ENCODE assay signal across 8 cellular contexts in the genomic region with DNA sequence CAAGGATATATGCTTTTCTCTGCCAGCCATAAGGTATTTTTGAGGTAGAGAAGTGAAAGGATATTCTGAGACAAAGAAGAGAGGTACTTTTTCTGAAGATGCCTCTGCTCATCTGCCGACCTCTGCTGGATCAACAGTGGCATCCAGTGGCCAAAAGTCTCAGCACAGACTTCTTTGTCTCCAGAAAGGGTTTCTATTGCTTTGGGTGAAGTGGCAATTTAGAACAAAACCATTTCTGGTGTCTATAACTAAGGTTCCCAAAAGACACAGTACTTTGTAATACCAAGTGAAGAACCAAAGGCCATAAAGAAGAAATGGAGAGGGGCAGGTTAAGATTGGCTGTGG.
A peak's percentile ranks its signal among the peaks of the same experiment; 100 is the strongest.
DNase-seq lines count a peak whose midpoint lies in the region; ATAC-seq, FAIRE-seq and TF ChIP-seq lines count a peak whose summit lies in the region.

No MANE protein-coding gene starts in this region.

- ATAC-seq in HepG2 (no peak), GM21737 (IDR thresholded peaks at IDR 0.05; ENCODE audit: unreplicated experiment) (no peak)

- in situ Hi-C loops in HepG2 (cut with HindIII; ENCODE audit: extremely low pct_ligation_motif_present, low pct_unique_long_range_greater_than_20kb), result no loop called here

- H3K27me3 ChIP-seq in adrenal gland (no peaks in the 10 kb centered on the region), HepG2 (ENCODE audit: control insufficient read depth in 1 of 2, insufficient read depth in 2 of 2, low read length in 2 of 2) (no peaks in the 10 kb centered on the region), stomach (no peaks in the 10 kb centered on the region)

- no peak overlapping the region for H2AFZ ChIP-seq in HepG2 (ENCODE audit: low read length)

- CTCF ChIA-PET in HepG2 (lab: Yijun Ruan, JAX; ENCODE audit: low intra/inter-chr PET ratio, low total read pairs), result no interaction called here

- H3K27ac ChIP-seq in adrenal gland (no peak overlapping the region), HepG2 (ENCODE audit: extremely low read length, insufficient read depth, low read length) (no peak overlapping the region), stomach (no peak overlapping the region)

- H3K9me3 ChIP-seq in adrenal gland (replicated peaks in 1 of 3) (no peaks in the 10 kb centered on the region), HepG2 (ENCODE audit: low read length) (no peaks in the 10 kb centered on the region), stomach (no peaks in the 10 kb centered on the region)

- no peaks in the 10 kb centered on the region for H3K79me2 ChIP-seq in HepG2 (ENCODE audit: insufficient read depth, low read length)

- no peaks in the 10 kb centered on the region for H3K4me1 ChIP-seq in adrenal gland (replicated peaks in 1 of 2)
- H3K4me1 ChIP-seq in HepG2 (ENCODE audit: insufficient read depth, low read length), result no peaks in the 10 kb centered on the region
- H3K4me1 ChIP-seq in stomach, result no peaks in the 10 kb centered on the region

- H3K9ac ChIP-seq in HepG2 (ENCODE audit: insufficient read depth, low read depth, low read length), result no peak overlapping the region

- FAIRE-seq in HepG2 (lab: Jason Lieb, UNC) (no peak), RCC 7860 (lab: Jason Lieb, UNC) (no peak)

- H3K4me3 ChIP-seq in adrenal gland (no peak overlapping the region), HepG2 (replicated peaks in 1 of 3; ENCODE audit: insufficient read depth in 1 of 3, low read depth in 2 of 3, low read length in 3 of 3) (no peak overlapping the region), stomach (no peak overlapping the region)

- no peak overlapping the region for H3K4me2 ChIP-seq in HepG2 (ENCODE audit: low read depth, low read length)

- TF ChIP-seq EP300 in HepG2 (IDR thresholded peaks at IDR 0.05; ENCODE audit: low read depth in 2 of 2, low read length in 2 of 2) (no peak), HepG2 (CRISPR knock-in tag; IDR thresholded peaks at IDR 0.05; ENCODE audit: borderline replicate concordance) (no peak), stomach (IDR thresholded peaks at IDR 0.05) (no peak)

- 19 to 53% (median 31%) methylated on average over 1 of the region's 1 CpG for WGBS in adrenal gland, 4 donors
- 68% methylated on average over 1 of the region's 1 CpG for WGBS in HepG2 (ENCODE audit: low lambda C conversion rate)
- WGBS in stomach, 5 donors, result 31 to 60% (median 44%) methylated on average over 1 of the region's 1 CpG

- intact Hi-C loops in adrenal gland (cut with DNase I) (loop anchor here in 1 of 2 donors (10.0 kb wide), 2 partner anchors 86 to 596 kb away; no protein-coding TSS in a partner anchor), HepG2 (cut with micrococcal nuclease; ENCODE audit: unreplicated experiment) (no loop called here), stomach (cut with DNase I; ENCODE audit: low total_unique reads) (no loop called here)

- TF ChIP-seq CTCF in adrenal gland (IDR thresholded peaks at IDR 0.05) (peak in 3 of 6 experiments; percentile 18 to 37 (median 33)), HepG2 (CRISPR knock-in tag; IDR thresholded peaks at IDR 0.05) (peak; percentile 25; the same call in 1 of the 2 replicates), stomach (IDR thresholded peaks at IDR 0.05) (peak in 1 of 7 experiments; percentile 14)

- H3K36me3 ChIP-seq in adrenal gland (replicated peaks in 1 of 2), result peaks cover 0 to 11% of the 10 kb centered on the region in 2 donors
- H3K36me3 ChIP-seq in HepG2 (replicated peaks in 1 of 2; ENCODE audit: control insufficient read depth in 1 of 2, insufficient read depth in 2 of 2, low read length in 2 of 2), result peaks cover 18 to 68% of the 10 kb centered on the region in 2 experiments
- H3K36me3 ChIP-seq in stomach, result peaks cover 5 to 78% (median 67%) of the 10 kb centered on the region in 4 donors

- no peak for TF ChIP-seq RAD21 in HepG2 (CRISPR knock-in tag; IDR thresholded peaks at IDR 0.05)

- peak; percentile 23 for DNase-seq in NCI-H82 (lab: John Stamatoyannopoulos, UW)
- DNase-seq in NCI-H82 treated with DMSO at 0.1 percent for 48 hours (lab: John Stamatoyannopoulos, UW; ENCODE audit: unreplicated experiment), result no peak
- DNase-seq in NCI-H1436 (lab: John Stamatoyannopoulos, UW), result peak; percentile 66
- peak in 4 of 7 donors; percentile 14 to 61 (median 28) for DNase-seq in adrenal gland
- DNase-seq in HepG2 (ENCODE audit: low spot score), result no peak
- no peak for DNase-seq in RCC 7860 (ENCODE audit: low spot score)
- DNase-seq in stomach, result no peak

- H4K20me1 ChIP-seq in HepG2 (ENCODE audit: insufficient read depth, low read length), result no peaks in the 10 kb centered on the region; the same call in 1 of the 2 replicates

- TF ChIP-seq POLR2A in adrenal gland (IDR thresholded peaks at IDR 0.05) (no peak), HepG2 (IDR thresholded peaks at IDR 0.05; ENCODE audit: insufficient read depth in 1 of 2, low read depth in 2 of 2, low read length in 2 of 2) (no peak), stomach (IDR thresholded peaks at IDR 0.05) (no peak)

- POLR2A ChIA-PET in HepG2 (lab: Yijun Ruan, JAX), result no interaction called here

- BruUV-seq in HepG2 (replicated peaks; lab: Mats Ljungman, UMichigan), result TSS peak; percentile 22

TF ChIP-seq in HepG2, 621 proteins besides CTCF, POLR2A, EP300 and RAD21:
- TF ChIP-seq, protein P1, sequence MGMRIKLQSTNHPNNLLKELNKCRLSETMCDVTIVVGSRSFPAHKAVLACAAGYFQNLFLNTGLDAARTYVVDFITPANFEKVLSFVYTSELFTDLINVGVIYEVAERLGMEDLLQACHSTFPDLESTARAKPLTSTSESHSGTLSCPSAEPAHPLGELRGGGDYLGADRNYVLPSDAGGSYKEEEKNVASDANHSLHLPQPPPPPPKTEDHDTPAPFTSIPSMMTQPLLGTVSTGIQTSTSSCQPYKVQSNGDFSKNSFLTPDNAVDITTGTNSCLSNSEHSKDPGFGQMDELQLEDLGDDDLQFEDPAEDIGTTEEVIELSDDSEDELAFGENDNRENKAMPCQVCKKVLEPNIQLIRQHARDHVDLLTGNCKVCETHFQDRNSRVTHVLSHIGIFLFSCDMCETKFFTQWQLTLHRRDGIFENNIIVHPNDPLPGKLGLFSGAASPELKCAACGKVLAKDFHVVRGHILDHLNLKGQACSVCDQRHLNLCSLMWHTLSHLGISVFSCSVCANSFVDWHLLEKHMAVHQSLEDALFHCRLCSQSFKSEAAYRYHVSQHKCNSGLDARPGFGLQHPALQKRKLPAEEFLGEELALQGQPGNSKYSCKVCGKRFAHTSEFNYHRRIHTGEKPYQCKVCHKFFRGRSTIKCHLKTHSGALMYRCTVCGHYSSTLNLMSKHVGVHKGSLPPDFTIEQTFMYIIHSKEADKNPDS (CRISPR knock-in tag; IDR thresholded peaks at IDR 0.05), result no peak
- TF ChIP-seq ZNF510 (CRISPR knock-in tag; IDR thresholded peaks at IDR 0.05; ENCODE audit: low read depth) (no peak), SKI (IDR thresholded peaks at IDR 0.05; ENCODE audit: partially characterized antibody) (no peak), HOXA7 (CRISPR knock-in tag; IDR thresholded peaks at IDR 0.05) (no peak), SMAD1 (CRISPR knock-in tag; IDR thresholded peaks at IDR 0.05; ENCODE audit: borderline replicate concordance, low read depth) (no peak), TBP (CRISPR knock-in tag; IDR thresholded peaks at IDR 0.05) (no peak), STAG1 (CRISPR knock-in tag; IDR thresholded peaks at IDR 0.05) (peak; percentile 30; the same call in 1 of the 2 replicates)
- TF ChIP-seq, protein P2, sequence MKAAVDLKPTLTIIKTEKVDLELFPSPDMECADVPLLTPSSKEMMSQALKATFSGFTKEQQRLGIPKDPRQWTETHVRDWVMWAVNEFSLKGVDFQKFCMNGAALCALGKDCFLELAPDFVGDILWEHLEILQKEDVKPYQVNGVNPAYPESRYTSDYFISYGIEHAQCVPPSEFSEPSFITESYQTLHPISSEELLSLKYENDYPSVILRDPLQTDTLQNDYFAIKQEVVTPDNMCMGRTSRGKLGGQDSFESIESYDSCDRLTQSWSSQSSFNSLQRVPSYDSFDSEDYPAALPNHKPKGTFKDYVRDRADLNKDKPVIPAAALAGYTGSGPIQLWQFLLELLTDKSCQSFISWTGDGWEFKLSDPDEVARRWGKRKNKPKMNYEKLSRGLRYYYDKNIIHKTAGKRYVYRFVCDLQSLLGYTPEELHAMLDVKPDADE (CRISPR knock-in tag; IDR thresholded peaks at IDR 0.05), result no peak
- TF ChIP-seq, protein P3, sequence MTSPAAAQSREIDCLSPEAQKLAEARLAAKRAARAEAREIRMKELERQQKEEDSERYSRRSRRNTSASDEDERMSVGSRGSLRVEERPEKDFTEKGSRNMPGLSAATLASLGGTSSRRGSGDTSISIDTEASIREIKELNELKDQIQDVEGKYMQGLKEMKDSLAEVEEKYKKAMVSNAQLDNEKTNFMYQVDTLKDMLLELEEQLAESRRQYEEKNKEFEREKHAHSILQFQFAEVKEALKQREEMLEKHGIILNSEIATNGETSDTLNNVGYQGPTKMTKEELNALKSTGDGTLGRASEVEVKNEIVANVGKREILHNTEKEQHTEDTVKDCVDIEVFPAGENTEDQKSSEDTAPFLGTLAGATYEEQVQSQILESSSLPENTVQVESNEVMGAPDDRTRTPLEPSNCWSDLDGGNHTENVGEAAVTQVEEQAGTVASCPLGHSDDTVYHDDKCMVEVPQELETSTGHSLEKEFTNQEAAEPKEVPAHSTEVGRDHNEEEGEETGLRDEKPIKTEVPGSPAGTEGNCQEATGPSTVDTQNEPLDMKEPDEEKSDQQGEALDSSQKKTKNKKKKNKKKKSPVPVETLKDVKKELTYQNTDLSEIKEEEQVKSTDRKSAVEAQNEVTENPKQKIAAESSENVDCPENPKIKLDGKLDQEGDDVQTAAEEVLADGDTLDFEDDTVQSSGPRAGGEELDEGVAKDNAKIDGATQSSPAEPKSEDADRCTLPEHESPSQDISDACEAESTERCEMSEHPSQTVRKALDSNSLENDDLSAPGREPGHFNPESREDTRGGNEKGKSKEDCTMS (CRISPR knock-in tag; conservative IDR thresholded peaks at IDR 0.05), result no peak

Comparison
In these comparisons a context has a peak if more than half of its experiments do, and no peak if none do; other contexts are left out.
1. DNase-seq: peak in NCI-H82 (single experiment), NCI-H1436 (single experiment) and adrenal gland (4 of 7); none in NCI-H82 treated with DMSO at 0.1 percent for 48 hours (single experiment), HepG2 (single experiment), RCC 7860 (single experiment) and stomach (single experiment).